24 cellular contexts compared by ENCODE assay signal in the genomic region with DNA sequence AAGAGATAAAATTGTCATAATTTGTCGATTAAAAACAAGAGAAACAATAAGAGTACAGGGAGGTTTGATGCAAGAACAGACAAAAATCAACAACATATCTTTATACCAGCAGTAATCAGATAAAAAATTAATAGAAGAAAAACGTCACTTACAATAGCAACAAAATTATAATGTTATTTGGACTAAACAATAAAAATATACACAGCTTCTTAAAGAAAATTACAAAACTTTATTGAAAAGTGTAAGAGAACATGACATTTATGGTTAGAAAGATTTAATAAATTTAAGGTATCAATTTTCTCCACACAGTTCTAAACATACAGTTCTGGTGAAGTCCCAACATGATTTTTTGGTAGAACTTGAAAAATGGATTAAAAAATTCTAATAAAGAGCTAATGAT.
"Had no signal": no experiment of that assay in that cellular context is flagged by ENCODE, and none has a peak within 500 bp of the region (broad histone marks: within the 10 kb centered on the region; RNA-seq: fewer than 3 reads in every experiment).

No MANE protein-coding gene starts in this region.

- H3K4me1 ChIP-seq: SJCRH30 had no signal

- H3K4me3 Mint-ChIP-seq: activated CD4-positive, alpha-beta memory T cell treated with anti-CD3 and anti-CD28 coated beads for 36 hours; activated CD4-positive, alpha-beta T cell treated with anti-CD3 and anti-CD28 coated beads, Interleukin-2, amount 10 ng/mL, durations not matched to agents 7 days and 5 days; activated naive CD4-positive, alpha-beta T cell treated with anti-CD3 and anti-CD28 coated beads, Interleukin-2, amount 10 ng/mL, durations not matched to agents 7 days and 5 days; activated T-cell treated with anti-CD3 and anti-CD28 coated beads, Interleukin-2, amount 50 U/mL, for 4 hours; brain; central memory CD8-positive, alpha-beta T cell; T-helper 1 cell treated with Interleukin-12 subunit alpha and Interleukin-12 subunit beta and Interleukin-4 antibody, amounts not matched to agents 30 μg/mL and 1 μg/mL, for 36 hours had no signal

- H3K36me3 ChIP-seq: SJCRH30 had no signal

- H3K27ac ChIP-seq: SJCRH30 had no signal

- H3K27me3 ChIP-seq: MG63, SJCRH30 had no signal

- H3K9me3 Mint-ChIP-seq: activated CD4-positive, alpha-beta memory T cell treated with anti-CD3 and anti-CD28 coated beads for 36 hours; activated CD4-positive, alpha-beta T cell treated with anti-CD3 and anti-CD28 coated beads, Interleukin-2, amount 10 ng/mL, durations not matched to agents 7 days and 5 days; activated naive CD4-positive, alpha-beta T cell treated with anti-CD3 and anti-CD28 coated beads, Interleukin-2, amount 10 ng/mL, durations not matched to agents 7 days and 5 days; activated T-cell treated with anti-CD3 and anti-CD28 coated beads, Interleukin-2, amount 50 U/mL, for 4 hours; activated T-helper 17 cell treated with anti-CD3 and anti-CD28 coated beads, Interleukin-2, amount 50 U/mL, for 72 hours; central memory CD8-positive, alpha-beta T cell; T-helper 1 cell treated with Interleukin-12 subunit alpha and Interleukin-12 subunit beta and Interleukin-4 antibody, amounts not matched to agents 30 μg/mL and 1 μg/mL, for 36 hours had no signal

- H3K27ac Mint-ChIP-seq: activated CD4-positive, alpha-beta memory T cell treated with anti-CD3 and anti-CD28 coated beads for 36 hours; activated CD4-positive, alpha-beta T cell treated with anti-CD3 and anti-CD28 coated beads, Interleukin-2, amount 10 ng/mL, durations not matched to agents 7 days and 5 days; brain; T-helper 1 cell treated with Interleukin-12 subunit alpha and Interleukin-12 subunit beta and Interleukin-4 antibody, amounts not matched to agents 30 μg/mL and 1 μg/mL, for 36 hours had no signal

- ATAC-seq: activated T-cell treated with anti-CD3 and anti-CD28 coated beads, Interleukin-2, amount 50 U/mL, for 4 hours; activated T-helper 17 cell treated with anti-CD3 and anti-CD28 coated beads, Interleukin-2, amount 50 U/mL, for 72 hours had no signal

- H3K4me3 ChIP-seq: MG63, SJCRH30 had no signal

- FAIRE-seq: astrocyte had no signal

- H3K9me3 ChIP-seq: MG63, SJCRH30 had no signal

- DNase-seq: activated CD4-positive, alpha-beta memory T cell treated with anti-CD3 and anti-CD28 coated beads for 36 hours; activated CD4-positive, alpha-beta T cell treated with anti-CD3 and anti-CD28 coated beads, Interleukin-2, amount 10 ng/mL, durations not matched to agents 7 days and 5 days; activated CD4-positive, CD25-positive, alpha-beta regulatory T cell treated with anti-CD3 and anti-CD28 coated beads, Interleukin-2, amount 50 U/mL, for 72 hours; activated CD8-positive, alpha-beta memory T cell treated with anti-CD3 and anti-CD28 coated beads for 24 hours; activated gamma-delta T cell treated with Interleukin-2 at 50 U/mL for 16 hours; activated naive CD4-positive, alpha-beta T cell treated with anti-CD3 and anti-CD28 coated beads, Interleukin-2, amount 10 ng/mL, durations not matched to agents 7 days and 5 days; activated T-cell treated with anti-CD3 and anti-CD28 coated beads, Interleukin-2, amount 50 U/mL, for 4 hours; amygdala; MG63; MV-4-11; NCI-H1092 treated with DMSO at 0.1 percent for 48 hours; NCI-H1417 treated with DMSO at 0.1 percent for 48 hours; NCI-H1694 treated with DMSO at 0.1 percent for 48 hours; NCI-H2029 treated with DMSO at 0.1 percent for 48 hours; NCI-H345; NCI-H510A; NCI-H526 treated with DMSO at 0.1 percent for 48 hours; NCI-H82; SJCRH30 had no signal

- H3K27me3 Mint-ChIP-seq: activated CD4-positive, alpha-beta memory T cell treated with anti-CD3 and anti-CD28 coated beads for 36 hours; activated CD4-positive, alpha-beta T cell treated with anti-CD3 and anti-CD28 coated beads, Interleukin-2, amount 10 ng/mL, durations not matched to agents 7 days and 5 days; activated naive CD4-positive, alpha-beta T cell treated with anti-CD3 and anti-CD28 coated beads, Interleukin-2, amount 10 ng/mL, durations not matched to agents 7 days and 5 days; activated T-helper 17 cell treated with anti-CD3 and anti-CD28 coated beads, Interleukin-2, amount 50 U/mL, for 72 hours; brain; central memory CD8-positive, alpha-beta T cell had no signal
